In the genomic region with DNA sequence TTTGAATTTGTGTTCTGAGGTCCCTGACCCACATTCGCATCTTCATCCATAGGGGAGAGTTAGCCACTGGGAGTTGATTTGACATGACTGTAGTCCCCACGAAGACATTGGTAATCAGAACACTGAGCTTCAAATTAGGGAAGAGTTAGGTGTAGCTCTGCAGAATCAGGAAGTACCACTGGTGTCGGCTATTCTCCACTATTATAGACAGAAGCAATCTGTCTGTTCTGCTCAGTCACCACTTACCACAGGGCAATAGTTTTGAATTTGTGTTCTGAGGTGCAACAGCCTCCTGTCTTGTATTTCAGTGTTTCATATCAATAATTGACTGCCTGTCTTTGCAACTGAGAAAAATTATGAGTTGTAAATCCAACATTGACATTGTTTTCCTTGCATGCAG, we compare ENCODE assay signal across 32 cellular contexts.
"Had no signal": no experiment of that assay in that cellular context is flagged by ENCODE, and none has a peak within 500 bp of the region (broad histone marks: within the 10 kb centered on the region; RNA-seq: fewer than 3 reads in every experiment).

No MANE protein-coding gene starts in this region.

- H3K4me1 ChIP-seq: Peyer's patch had no signal

- H3K36me3 ChIP-seq: Peyer's patch had no signal

- H3K4me3 ChIP-seq: coronary artery, Peyer's patch had no signal

- H3K9me3 ChIP-seq: Peyer's patch had no signal

- ATAC-seq: activated CD8-positive, alpha-beta memory T cell treated with anti-CD3 and anti-CD28 coated beads, Interleukin-2, amount 10 ng/mL, durations not matched to agents 7 days and 5 days; activated naive CD8-positive, alpha-beta T cell treated with anti-CD3 and anti-CD28 coated beads, Interleukin-2, amount 50 U/mL, for 24 hours; Right ventricle myocardium inferior; SK-N-SH treated with all-trans-retinoic acid at 6 μM for 48 hours had no signal

- H3K27me3 ChIP-seq: Peyer's patch had no signal

- DNase-seq: activated CD4-positive, alpha-beta memory T cell treated with anti-CD3 and anti-CD28 coated beads, Interleukin-2, amount 10 ng/mL, durations not matched to agents 7 days and 5 days; activated CD4-positive, alpha-beta T cell treated with anti-CD3 and anti-CD28 coated beads for 1 hour; activated CD4-positive, alpha-beta T cell treated with anti-CD3 and anti-CD28 coated beads for 48 hours; activated CD4-positive, CD25-positive, alpha-beta regulatory T cell; activated CD8-positive, alpha-beta memory T cell treated with anti-CD3 and anti-CD28 coated beads for 24 hours; activated CD8-positive, alpha-beta memory T cell treated with anti-CD3 and anti-CD28 coated beads, Interleukin-2, amount 10 ng/mL, durations not matched to agents 7 days and 5 days; activated CD8-positive, alpha-beta memory T cell treated with anti-CD3 and anti-CD28 coated beads, Interleukin-2, amount 50 U/mL, for 48 hours; activated effector memory CD4-positive, alpha-beta T cell treated with Interleukin-2 at 50 U/mL for 16 hours; activated naive CD4-positive, alpha-beta T cell treated with anti-CD3 and anti-CD28 coated beads, Interleukin-2, amount 10 ng/mL, durations not matched to agents 7 days and 5 days; activated naive CD8-positive, alpha-beta T cell treated with anti-CD3 and anti-CD28 coated beads, Interleukin-2, amount 50 U/mL, for 24 hours; activated T-cell treated with anti-CD3 and anti-CD28 coated beads, Interleukin-2, amount 50 U/mL, for 48 hours; anterior cingulate cortex; NCI-H1105 treated with DMSO at 0.1 percent for 48 hours; NCI-H1436; NCI-H1694; NCI-H1930; NCI-H2081 treated with DMSO at 0.1 percent for 48 hours; NCI-H226; NCI-H446 treated with DMSO at 0.1 percent for 48 hours; NCI-H524; Peyer's patch; SIG-M5; SW 1271; T-helper 1 cell; T-helper 2 cell; T-helper 9 cell had no signal

- FAIRE-seq: bronchial epithelial cell had no signal

- H3K27ac ChIP-seq: coronary artery, Peyer's patch, RWPE1, VCaP had no signal
